Comparison of ENCODE assay signal across 27 cellular contexts in the genomic region with DNA sequence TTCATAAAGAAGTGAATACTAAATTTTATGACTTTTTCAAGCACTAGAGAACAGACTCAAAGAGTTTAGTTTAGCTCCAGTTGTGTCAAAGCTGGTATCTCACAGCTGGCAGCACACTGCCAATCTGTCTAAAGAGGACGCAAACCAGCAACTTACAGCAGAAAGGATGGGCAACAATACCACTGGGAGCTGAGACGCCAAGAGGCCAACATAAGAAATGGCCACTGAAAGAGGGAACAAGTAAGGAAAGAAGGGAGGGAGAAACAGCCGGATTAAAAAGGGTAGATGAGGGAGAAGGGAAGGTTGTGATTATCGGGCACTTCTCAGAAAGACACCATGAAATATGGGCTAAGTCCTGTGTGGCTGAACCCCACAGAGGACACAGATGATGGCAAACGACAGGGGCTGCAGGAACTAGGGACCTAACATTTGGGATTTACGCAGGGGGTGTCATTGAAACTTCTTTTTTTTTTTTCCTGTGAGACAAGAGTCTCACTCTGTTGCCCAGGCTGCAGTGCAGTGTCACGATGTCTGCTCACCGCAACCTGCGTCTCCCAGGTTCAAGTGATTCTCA. TPM values are rescaled to one million over a fixed set of nuclear protein-coding genes. Genes with fewer than 3 reads are reported as not detected.
"Had no signal": no experiment of that assay in that cellular context is flagged by ENCODE, and none has a peak within 500 bp of the region (broad histone marks: within the 10 kb centered on the region; RNA-seq: fewer than 3 reads in every experiment).

No MANE protein-coding gene starts in this region.

- H3K9me3 Mint-ChIP-seq: activated naive CD4-positive, alpha-beta T cell treated with anti-CD3 and anti-CD28 coated beads, Interleukin-2, amount 50 U/mL, for 72 hours; activated naive CD8-positive, alpha-beta T cell treated with anti-CD3 and anti-CD28 coated beads, Interleukin-2, amount 50 U/mL, for 24 hours; activated T-cell treated with anti-CD3 and anti-CD28 coated beads, Interleukin-2, amount 50 U/mL, for 72 hours; activated T-helper 2 cell treated with anti-CD3 and anti-CD28 coated beads, Interferon-gamma antibody, Interleukin-2, Interleukin-4, amounts not matched to agents 10 μg/mL and 5 μg/mL and 100 μg/mL, durations not matched to agents 14 hours and 24 hours and 36 hours; brain; IgD-negative memory B cell had no signal

- H3K4me1 Mint-ChIP-seq: brain had no signal

- DNase-seq: activated CD4-positive, alpha-beta T cell treated with anti-CD3 and anti-CD28 coated beads for 48 hours; activated CD4-positive, alpha-beta T cell treated with anti-CD3 and anti-CD28 coated beads, Interleukin-2, amount 50 U/mL, for 48 hours; activated CD8-positive, alpha-beta memory T cell treated with anti-CD3 and anti-CD28 coated beads for 24 hours; activated naive CD8-positive, alpha-beta T cell treated with anti-CD3 and anti-CD28 coated beads, Interleukin-2, amount 50 U/mL, for 24 hours; activated T-cell treated with anti-CD3 and anti-CD28 coated beads, Interleukin-2, amount 50 U/mL, for 72 hours; amniotic stem cell; NCI-H1092; NCI-H1417 treated with DMSO at 0.1 percent for 48 hours; NCI-H1694; NCI-H2029 treated with DMSO at 0.1 percent for 48 hours; NCI-H345; NCI-H510A; NCI-H526 treated with DMSO at 0.1 percent for 48 hours; NCI-H82; SIG-M5; T-helper 17 cell; T1000 had no signal

- H3K4me3 Mint-ChIP-seq: activated naive CD8-positive, alpha-beta T cell treated with anti-CD3 and anti-CD28 coated beads, Interleukin-2, amount 50 U/mL, for 24 hours; activated T-cell treated with anti-CD3 and anti-CD28 coated beads, Interleukin-2, amount 50 U/mL, for 72 hours; brain; IgD-negative memory B cell; T-helper 17 cell had no signal

- H3K9ac ChIP-seq: KMS-11 had no signal

- H3K4me3 ChIP-seq: cardiac muscle cell had no signal

- H3K27ac ChIP-seq: cardiac muscle cell, KMS-11, VCaP had no signal

- H3K4me2 ChIP-seq: KMS-11 had no signal

- FAIRE-seq: astrocyte had no signal

- H3K27ac Mint-ChIP-seq: activated naive CD4-positive, alpha-beta T cell treated with anti-CD3 and anti-CD28 coated beads, Interleukin-2, amount 50 U/mL, for 72 hours; activated naive CD8-positive, alpha-beta T cell treated with anti-CD3 and anti-CD28 coated beads, Interleukin-2, amount 50 U/mL, for 24 hours; activated T-cell treated with anti-CD3 and anti-CD28 coated beads, Interleukin-2, amount 50 U/mL, for 72 hours; activated T-helper 2 cell treated with anti-CD3 and anti-CD28 coated beads, Interferon-gamma antibody, Interleukin-2, Interleukin-4, amounts not matched to agents 10 μg/mL and 5 μg/mL and 100 μg/mL, durations not matched to agents 14 hours and 24 hours and 36 hours; brain; T-helper 17 cell had no signal

- H3K27me3 ChIP-seq: cardiac muscle cell had no signal

- ATAC-seq: activated naive CD4-positive, alpha-beta T cell treated with anti-CD3 and anti-CD28 coated beads, Interleukin-2, amount 50 U/mL, for 72 hours; activated naive CD8-positive, alpha-beta T cell treated with anti-CD3 and anti-CD28 coated beads, Interleukin-2, amount 50 U/mL, for 24 hours; activated T-cell treated with anti-CD3 and anti-CD28 coated beads, Interleukin-2, amount 50 U/mL, for 72 hours; T-helper 17 cell had no signal

- H3K27me3 Mint-ChIP-seq: activated naive CD8-positive, alpha-beta T cell treated with anti-CD3 and anti-CD28 coated beads, Interleukin-2, amount 50 U/mL, for 24 hours; brain; IgD-negative memory B cell; T-helper 17 cell had no signal

RNA-seq across cellular contexts. Expression of gene SERPIND1, which starts 41.7 kb away (rescaled TPM):
- total RNA-seq: activated naive CD4-positive, alpha-beta T cell treated with anti-CD3 and anti-CD28 coated beads, Interleukin-2, amount 50 U/mL, for 72 hours; activated T-cell treated with anti-CD3 and anti-CD28 coated beads, Interleukin-2, amount 50 U/mL, for 72 hours; activated T-helper 2 cell treated with anti-CD3 and anti-CD28 coated beads, Interferon-gamma antibody, Interleukin-2, Interleukin-4, amounts not matched to agents 10 μg/mL and 5 μg/mL and 100 μg/mL, durations not matched to agents 14 hours and 24 hours and 36 hours; astrocyte; MCF 10A; OCI-LY7; T-helper 17 cell had no signal
